ENCODE assay signal across 1 cellular context in the genomic region with DNA sequence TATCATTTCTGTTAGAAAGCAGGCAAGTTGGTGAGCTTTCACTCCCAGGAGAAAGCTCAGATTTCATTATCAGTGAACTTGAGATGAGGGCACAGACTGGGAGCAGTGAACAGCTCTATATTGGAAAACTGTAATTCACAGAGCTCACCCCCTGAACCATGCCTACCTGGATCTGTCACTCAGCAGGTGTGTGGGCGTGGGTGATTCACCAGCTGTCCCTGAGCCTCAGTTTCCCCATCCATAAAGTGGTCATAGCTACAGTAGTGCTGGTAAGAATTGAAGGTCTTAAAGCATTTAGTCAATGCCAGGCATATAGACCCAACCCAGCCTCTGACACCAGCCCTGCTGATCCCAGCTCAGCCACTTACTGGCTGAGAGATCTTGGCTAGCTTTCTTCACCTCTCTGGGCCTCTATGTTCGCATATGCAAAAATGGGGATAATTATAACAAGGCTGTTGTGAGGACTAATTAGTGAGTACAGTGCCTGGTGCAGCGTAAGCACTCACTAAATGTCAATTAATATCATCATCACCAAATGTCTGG.
TF ChIP-seq lines count a peak whose summit lies in the region.

No MANE protein-coding gene starts in this region.

TF ChIP-seq in GM12878, 131 proteins besides CTCF, POLR2A, EP300 and RAD21 (continued from another document):
- TF ChIP-seq, protein P1, sequence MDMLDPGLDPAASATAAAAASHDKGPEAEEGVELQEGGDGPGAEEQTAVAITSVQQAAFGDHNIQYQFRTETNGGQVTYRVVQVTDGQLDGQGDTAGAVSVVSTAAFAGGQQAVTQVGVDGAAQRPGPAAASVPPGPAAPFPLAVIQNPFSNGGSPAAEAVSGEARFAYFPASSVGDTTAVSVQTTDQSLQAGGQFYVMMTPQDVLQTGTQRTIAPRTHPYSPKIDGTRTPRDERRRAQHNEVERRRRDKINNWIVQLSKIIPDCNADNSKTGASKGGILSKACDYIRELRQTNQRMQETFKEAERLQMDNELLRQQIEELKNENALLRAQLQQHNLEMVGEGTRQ (IDR thresholded peaks at IDR 0.05; ENCODE audit: borderline replicate concordance, low read depth, low read length), result no peak
- TF ChIP-seq, protein P2, sequence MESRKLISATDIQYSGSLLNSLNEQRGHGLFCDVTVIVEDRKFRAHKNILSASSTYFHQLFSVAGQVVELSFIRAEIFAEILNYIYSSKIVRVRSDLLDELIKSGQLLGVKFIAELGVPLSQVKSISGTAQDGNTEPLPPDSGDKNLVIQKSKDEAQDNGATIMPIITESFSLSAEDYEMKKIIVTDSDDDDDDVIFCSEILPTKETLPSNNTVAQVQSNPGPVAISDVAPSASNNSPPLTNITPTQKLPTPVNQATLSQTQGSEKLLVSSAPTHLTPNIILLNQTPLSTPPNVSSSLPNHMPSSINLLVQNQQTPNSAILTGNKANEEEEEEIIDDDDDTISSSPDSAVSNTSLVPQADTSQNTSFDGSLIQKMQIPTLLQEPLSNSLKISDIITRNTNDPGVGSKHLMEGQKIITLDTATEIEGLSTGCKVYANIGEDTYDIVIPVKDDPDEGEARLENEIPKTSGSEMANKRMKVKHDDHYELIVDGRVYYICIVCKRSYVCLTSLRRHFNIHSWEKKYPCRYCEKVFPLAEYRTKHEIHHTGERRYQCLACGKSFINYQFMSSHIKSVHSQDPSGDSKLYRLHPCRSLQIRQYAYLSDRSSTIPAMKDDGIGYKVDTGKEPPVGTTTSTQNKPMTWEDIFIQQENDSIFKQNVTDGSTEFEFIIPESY (IDR thresholded peaks at IDR 0.05), result no peak
- TF ChIP-seq TAF1 (IDR thresholded peaks at IDR 0.05; ENCODE audit: borderline replicate concordance, low read depth, low read length) (no peak), CHD4 (IDR thresholded peaks at IDR 0.05) (no peak)
- TF ChIP-seq, protein P3, sequence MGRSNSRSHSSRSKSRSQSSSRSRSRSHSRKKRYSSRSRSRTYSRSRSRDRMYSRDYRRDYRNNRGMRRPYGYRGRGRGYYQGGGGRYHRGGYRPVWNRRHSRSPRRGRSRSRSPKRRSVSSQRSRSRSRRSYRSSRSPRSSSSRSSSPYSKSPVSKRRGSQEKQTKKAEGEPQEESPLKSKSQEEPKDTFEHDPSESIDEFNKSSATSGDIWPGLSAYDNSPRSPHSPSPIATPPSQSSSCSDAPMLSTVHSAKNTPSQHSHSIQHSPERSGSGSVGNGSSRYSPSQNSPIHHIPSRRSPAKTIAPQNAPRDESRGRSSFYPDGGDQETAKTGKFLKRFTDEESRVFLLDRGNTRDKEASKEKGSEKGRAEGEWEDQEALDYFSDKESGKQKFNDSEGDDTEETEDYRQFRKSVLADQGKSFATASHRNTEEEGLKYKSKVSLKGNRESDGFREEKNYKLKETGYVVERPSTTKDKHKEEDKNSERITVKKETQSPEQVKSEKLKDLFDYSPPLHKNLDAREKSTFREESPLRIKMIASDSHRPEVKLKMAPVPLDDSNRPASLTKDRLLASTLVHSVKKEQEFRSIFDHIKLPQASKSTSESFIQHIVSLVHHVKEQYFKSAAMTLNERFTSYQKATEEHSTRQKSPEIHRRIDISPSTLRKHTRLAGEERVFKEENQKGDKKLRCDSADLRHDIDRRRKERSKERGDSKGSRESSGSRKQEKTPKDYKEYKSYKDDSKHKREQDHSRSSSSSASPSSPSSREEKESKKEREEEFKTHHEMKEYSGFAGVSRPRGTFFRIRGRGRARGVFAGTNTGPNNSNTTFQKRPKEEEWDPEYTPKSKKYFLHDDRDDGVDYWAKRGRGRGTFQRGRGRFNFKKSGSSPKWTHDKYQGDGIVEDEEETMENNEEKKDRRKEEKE (IDR thresholded peaks at IDR 0.05), result no peak
- TF ChIP-seq, protein P4, sequence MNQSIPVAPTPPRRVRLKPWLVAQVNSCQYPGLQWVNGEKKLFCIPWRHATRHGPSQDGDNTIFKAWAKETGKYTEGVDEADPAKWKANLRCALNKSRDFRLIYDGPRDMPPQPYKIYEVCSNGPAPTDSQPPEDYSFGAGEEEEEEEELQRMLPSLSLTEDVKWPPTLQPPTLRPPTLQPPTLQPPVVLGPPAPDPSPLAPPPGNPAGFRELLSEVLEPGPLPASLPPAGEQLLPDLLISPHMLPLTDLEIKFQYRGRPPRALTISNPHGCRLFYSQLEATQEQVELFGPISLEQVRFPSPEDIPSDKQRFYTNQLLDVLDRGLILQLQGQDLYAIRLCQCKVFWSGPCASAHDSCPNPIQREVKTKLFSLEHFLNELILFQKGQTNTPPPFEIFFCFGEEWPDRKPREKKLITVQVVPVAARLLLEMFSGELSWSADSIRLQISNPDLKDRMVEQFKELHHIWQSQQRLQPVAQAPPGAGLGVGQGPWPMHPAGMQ (IDR thresholded peaks at IDR 0.05; ENCODE audit: borderline replicate concordance), result no peak
